In the genomic region with DNA sequence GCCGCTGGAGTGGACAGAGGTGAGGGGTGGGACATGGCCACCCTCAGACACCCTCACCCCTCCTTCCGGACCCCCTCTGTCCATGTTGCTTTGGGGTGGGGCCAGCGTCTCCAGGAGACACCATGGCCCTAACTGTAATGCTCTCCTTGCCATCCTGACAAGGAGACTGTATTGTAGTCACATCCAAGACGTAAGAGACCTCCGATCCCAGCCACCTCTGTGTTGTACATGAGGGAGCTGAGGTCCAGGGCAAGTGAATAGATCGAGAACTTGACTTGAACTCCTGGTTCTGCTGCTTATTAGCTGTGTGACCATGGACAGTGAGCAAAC, we compare ENCODE assay signal across 17 cellular contexts. TPM values are rescaled to one million over a fixed set of nuclear protein-coding genes. Genes with fewer than 3 reads are reported as not detected.
A peak's percentile ranks its signal among the peaks of the same experiment; 100 is the strongest.
DNase-seq lines count a peak whose midpoint lies in the region; ATAC-seq, FAIRE-seq and TF ChIP-seq lines count a peak whose summit lies in the region.
"Had no signal": no experiment of that assay in that cellular context is flagged by ENCODE, and none has a peak within 500 bp of the region (broad histone marks: within the 10 kb centered on the region; RNA-seq: fewer than 3 reads in every experiment).

No MANE protein-coding gene starts in this region.

- H3K9me3 ChIP-seq in CD4-positive, alpha-beta T cell (ENCODE audit: control insufficient read depth, low read length) = no peaks in the 10 kb centered on the region
- H3K9me3 ChIP-seq: BLaER1 treated with 17β-estradiol and CSF1 and Interleukin-3, amounts not matched to agents 10 nM and 100 nM had no signal

- no peaks in the 10 kb centered on the region for H3K27me3 ChIP-seq in CD4-positive, alpha-beta T cell (ENCODE audit: control insufficient read depth, insufficient read depth, low read length)
- no peaks in the 10 kb centered on the region for H3K27me3 ChIP-seq in bronchial epithelial cell (ENCODE audit: control insufficient read depth, insufficient read depth, low read length)
- H3K27me3 ChIP-seq: BLaER1 treated with 17β-estradiol and CSF1 and Interleukin-3, amounts not matched to agents 10 nM and 100 nM had no signal

- H3K36me3 ChIP-seq in bronchial epithelial cell (ENCODE audit: control insufficient read depth, insufficient read depth, low read length) = peaks cover 45% of the 10 kb centered on the region

- no peak overlapping the region for H3K4me3 ChIP-seq in bronchial epithelial cell (ENCODE audit: low read depth, low read length)
- H3K4me3 ChIP-seq: BLaER1 treated with 17β-estradiol and CSF1 and Interleukin-3, amounts not matched to agents 10 nM and 100 nM had no signal

- H3K27ac Mint-ChIP-seq in activated naive CD4-positive, alpha-beta T cell treated with anti-CD3 and anti-CD28 coated beads for 36 hours = peak overlapping the region; percentile 46
- H3K27ac Mint-ChIP-seq in CD4-positive, alpha-beta T cell = peak overlapping the region; percentile 30
- H3K27ac Mint-ChIP-seq in activated CD4-positive, alpha-beta T cell treated with anti-CD3 and anti-CD28 coated beads, Interleukin-2, amount 10 ng/mL, durations not matched to agents 7 days and 5 days = no peak overlapping the region

- peaks cover 41% of the 10 kb centered on the region for H3K36me3 Mint-ChIP-seq in activated naive CD4-positive, alpha-beta T cell treated with anti-CD3 and anti-CD28 coated beads for 36 hours (ENCODE audit: low read depth)
- peaks cover 93% of the 10 kb centered on the region for H3K36me3 Mint-ChIP-seq in CD4-positive, alpha-beta T cell (ENCODE audit: low read depth)
- peaks cover 37% of the 10 kb centered on the region for H3K36me3 Mint-ChIP-seq in activated CD4-positive, alpha-beta T cell treated with anti-CD3 and anti-CD28 coated beads, Interleukin-2, amount 10 ng/mL, durations not matched to agents 7 days and 5 days (ENCODE audit: low read depth)

- no peak for DNase-seq in activated naive CD4-positive, alpha-beta T cell treated with anti-CD3 and anti-CD28 coated beads for 36 hours
- DNase-seq in activated naive CD4-positive, alpha-beta T cell (lab: John Stamatoyannopoulos, UW) = no peak
- no peak for DNase-seq in CD4-positive, alpha-beta T cell
- DNase-seq in bronchial epithelial cell (ENCODE audit: low read depth) (no peak), SIG-M5 (lab: John Stamatoyannopoulos, UW) (no peak)
- DNase-seq in stimulated activated CD8-positive, alpha-beta memory T cell treated with anti-CD3 and anti-CD28 coated beads, Interleukin-4, amount 100 ng/mL, for 48 hours = peak; percentile 17
- DNase-seq in activated CD4-positive, alpha-beta T cell treated with anti-CD3 and anti-CD28 coated beads, Interleukin-2, amount 10 ng/mL, durations not matched to agents 7 days and 5 days = no peak
- DNase-seq: DMS53, IMR-90, Karpas-422, NCI-H1105, NCI-H1694, NCI-H2107, NCI-H2227 treated with DMSO at 0.1 percent for 48 hours, NCI-H524 treated with DMSO at 0.1 percent for 48 hours had no signal

- no peak overlapping the region for H3K27ac ChIP-seq in CD4-positive, alpha-beta T cell (ENCODE audit: low read depth, low read length)
- H3K27ac ChIP-seq: BLaER1 treated with 17β-estradiol and CSF1 and Interleukin-3, amounts not matched to agents 10 nM and 100 nM had no signal

- POLR2A ChIA-PET in CD4-positive, alpha-beta T cell (lab: Charles Lee) = interaction anchor here (2.0 to 4.2 kb wide), 2 partner anchors 30 to 46 kb away, joined by 8 to 21 read pairs; no protein-coding TSS in a partner anchor
- POLR2A ChIA-PET in activated CD4-positive, alpha-beta T cell treated with anti-CD3 and anti-CD28 coated beads, Interleukin-2, amount 10 ng/mL, durations not matched to agents 7 days and 5 days (lab: Charles Lee) = no interaction called here

- TF ChIP-seq CTCF in CD4-positive, alpha-beta T cell (IDR thresholded peaks at IDR 0.05) = no peak
- no peak for TF ChIP-seq CTCF in bronchial epithelial cell (IDR thresholded peaks at IDR 0.05; ENCODE audit: insufficient read depth, low read length, severe bottlenecking)

- FAIRE-seq in bronchial epithelial cell (lab: Jason Lieb, UNC) = peak; percentile 83
- FAIRE-seq: A204.1 had no signal

- no peak overlapping the region for H3K4me3 Mint-ChIP-seq in activated naive CD4-positive, alpha-beta T cell treated with anti-CD3 and anti-CD28 coated beads for 36 hours
- H3K4me3 Mint-ChIP-seq in CD4-positive, alpha-beta T cell = no peak overlapping the region
- no peak overlapping the region for H3K4me3 Mint-ChIP-seq in activated CD4-positive, alpha-beta T cell treated with anti-CD3 and anti-CD28 coated beads, Interleukin-2, amount 10 ng/mL, durations not matched to agents 7 days and 5 days

- H3K4me1 Mint-ChIP-seq in activated naive CD4-positive, alpha-beta T cell treated with anti-CD3 and anti-CD28 coated beads for 36 hours (ENCODE audit: low read depth) = no peaks in the 10 kb centered on the region
- H3K4me1 Mint-ChIP-seq in CD4-positive, alpha-beta T cell (ENCODE audit: low read depth) = peaks cover 19% of the 10 kb centered on the region
- H3K4me1 Mint-ChIP-seq in activated CD4-positive, alpha-beta T cell treated with anti-CD3 and anti-CD28 coated beads, Interleukin-2, amount 10 ng/mL, durations not matched to agents 7 days and 5 days = peaks cover 6% of the 10 kb centered on the region

- ATAC-seq in CD4-positive, alpha-beta T cell (ENCODE audit: poor library complexity) = no peak

- CTCF ChIA-PET in activated naive CD4-positive, alpha-beta T cell treated with anti-CD3 and anti-CD28 coated beads for 36 hours (lab: Charles Lee) = no interaction called here
- CTCF ChIA-PET in CD4-positive, alpha-beta T cell (lab: Charles Lee) = no interaction called here
- CTCF ChIA-PET in activated CD4-positive, alpha-beta T cell treated with anti-CD3 and anti-CD28 coated beads, Interleukin-2, amount 10 ng/mL, durations not matched to agents 7 days and 5 days (lab: Charles Lee) = no interaction called here

- no peaks in the 10 kb centered on the region for H3K27me3 Mint-ChIP-seq in activated naive CD4-positive, alpha-beta T cell treated with anti-CD3 and anti-CD28 coated beads for 36 hours (ENCODE audit: low read depth)
- H3K27me3 Mint-ChIP-seq in CD4-positive, alpha-beta T cell = no peaks in the 10 kb centered on the region
- no peaks in the 10 kb centered on the region for H3K27me3 Mint-ChIP-seq in activated CD4-positive, alpha-beta T cell treated with anti-CD3 and anti-CD28 coated beads, Interleukin-2, amount 10 ng/mL, durations not matched to agents 7 days and 5 days

- intact Hi-C loops in activated naive CD4-positive, alpha-beta T cell treated with anti-CD3 and anti-CD28 coated beads for 36 hours (cut with micrococcal nuclease) = no loop called here
- intact Hi-C loops in CD4-positive, alpha-beta T cell (cut with DNase I, micrococcal nuclease) = loop anchor here in 1 of 2 experiments (5.0 kb wide), 2 partner anchors 45 to 95 kb away; a partner anchor contains a TSS

- no peaks in the 10 kb centered on the region for H3K9me3 Mint-ChIP-seq in activated naive CD4-positive, alpha-beta T cell treated with anti-CD3 and anti-CD28 coated beads for 36 hours
- H3K9me3 Mint-ChIP-seq in CD4-positive, alpha-beta T cell = no peaks in the 10 kb centered on the region
- H3K9me3 Mint-ChIP-seq in activated CD4-positive, alpha-beta T cell treated with anti-CD3 and anti-CD28 coated beads, Interleukin-2, amount 10 ng/mL, durations not matched to agents 7 days and 5 days = no peaks in the 10 kb centered on the region

RNA-seq across cellular contexts. Expression of a gene that starts 30.2 kb away (rescaled TPM):
- total RNA-seq in activated naive CD4-positive, alpha-beta T cell treated with anti-CD3 and anti-CD28 coated beads for 36 hours = 10 to 100 TPM; 72.9 to 74.7 TPM
- total RNA-seq in CD4-positive, alpha-beta T cell = 100 to 1,000 TPM; 239 to 242 TPM
- 60.3 and 77.6 TPM in 2 replicates for total RNA-seq in bronchial epithelial cell
- total RNA-seq in activated CD4-positive, alpha-beta T cell treated with anti-CD3 and anti-CD28 coated beads, Interleukin-2, amount 10 ng/mL, durations not matched to agents 7 days and 5 days = 10 to 100 TPM; 52.4 to 54.3 TPM

RNA-seq across cellular contexts. Expression of a gene that starts 47.0 kb away (rescaled TPM):
- 10 to 100 TPM; 42.5 to 42.8 TPM for total RNA-seq in activated naive CD4-positive, alpha-beta T cell treated with anti-CD3 and anti-CD28 coated beads for 36 hours
- total RNA-seq in CD4-positive, alpha-beta T cell = 100 to 1,000 TPM; 104 to 113 TPM
- total RNA-seq in bronchial epithelial cell = 16.8 and 25.3 TPM in 2 replicates
- 10 to 100 TPM; 43.5 to 45.4 TPM for total RNA-seq in activated CD4-positive, alpha-beta T cell treated with anti-CD3 and anti-CD28 coated beads, Interleukin-2, amount 10 ng/mL, durations not matched to agents 7 days and 5 days
